Comparison of ENCODE assay signal across 1 cellular context in the genomic region with DNA sequence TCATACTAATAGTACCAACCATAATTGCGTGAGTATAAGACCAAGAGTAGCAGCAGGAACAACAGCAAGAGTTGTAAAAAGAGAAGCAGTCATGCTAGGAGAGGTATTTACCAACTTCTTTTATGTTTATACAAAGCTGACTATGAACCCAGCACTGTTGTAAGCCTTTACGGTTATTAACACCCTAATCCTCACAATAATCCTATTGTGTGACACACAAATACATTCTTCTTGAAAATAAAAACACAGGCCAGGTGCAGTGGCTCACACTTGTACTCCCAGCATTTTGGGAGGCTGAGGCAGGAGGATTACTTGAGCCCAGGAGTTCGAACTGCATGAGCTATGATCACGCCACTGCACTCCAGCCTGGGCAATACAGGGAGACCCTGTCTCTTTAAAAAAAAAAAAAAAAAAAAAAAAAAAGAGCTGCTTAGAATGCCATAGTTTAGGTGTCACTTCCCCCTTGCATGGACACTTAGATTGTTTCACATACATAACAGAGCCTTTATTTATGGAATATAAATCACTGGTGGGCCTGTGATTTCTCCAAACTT.
TF ChIP-seq lines count a peak whose summit lies in the region.

No MANE protein-coding gene starts in this region.

TF ChIP-seq in K562, 482 proteins besides CTCF, POLR2A, EP300 and RAD21:
- peak; percentile 30; the same call in 1 of the 2 replicates for TF ChIP-seq ZNF384 (IDR thresholded peaks at IDR 0.05; ENCODE audit: low read depth, low read length)
- TF ChIP-seq, protein P1, sequence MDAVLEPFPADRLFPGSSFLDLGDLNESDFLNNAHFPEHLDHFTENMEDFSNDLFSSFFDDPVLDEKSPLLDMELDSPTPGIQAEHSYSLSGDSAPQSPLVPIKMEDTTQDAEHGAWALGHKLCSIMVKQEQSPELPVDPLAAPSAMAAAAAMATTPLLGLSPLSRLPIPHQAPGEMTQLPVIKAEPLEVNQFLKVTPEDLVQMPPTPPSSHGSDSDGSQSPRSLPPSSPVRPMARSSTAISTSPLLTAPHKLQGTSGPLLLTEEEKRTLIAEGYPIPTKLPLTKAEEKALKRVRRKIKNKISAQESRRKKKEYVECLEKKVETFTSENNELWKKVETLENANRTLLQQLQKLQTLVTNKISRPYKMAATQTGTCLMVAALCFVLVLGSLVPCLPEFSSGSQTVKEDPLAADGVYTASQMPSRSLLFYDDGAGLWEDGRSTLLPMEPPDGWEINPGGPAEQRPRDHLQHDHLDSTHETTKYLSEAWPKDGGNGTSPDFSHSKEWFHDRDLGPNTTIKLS (IDR thresholded peaks at IDR 0.05; ENCODE audit: borderline replicate concordance, low read depth) = no peak
